1 cellular context compared by ENCODE assay signal in genomic region chr1:31955917-31956736, GRCh38.
A peak's percentile ranks its signal among the peaks of the same experiment; 100 is the strongest.
TF ChIP-seq lines count a peak whose summit lies in the region.

No MANE protein-coding gene starts in this region.

TF ChIP-seq in HepG2, 621 proteins besides CTCF, POLR2A, EP300 and RAD21:
- TF ChIP-seq ZFY (CRISPR knock-in tag; IDR thresholded peaks at IDR 0.05) (peak; percentile 23; the same call in 1 of the 2 replicates), GATA4 (IDR thresholded peaks at IDR 0.05; ENCODE audit: borderline replicate concordance, low read depth) (no peak), SMC3 (IDR thresholded peaks at IDR 0.05; ENCODE audit: low read length) (peak; percentile 21; the same call in 1 of the 2 replicates), SALL1 (CRISPR knock-in tag; IDR thresholded peaks at IDR 0.05) (0 out of 2 replicates have a peak, but pooled peaks have one; percentile 23), XRCC5 (optimal IDR thresholded peaks at IDR 0.05; ENCODE audit: low read length) (peak; percentile 16), ZNF263 (CRISPR knock-in tag; IDR thresholded peaks at IDR 0.05) (no peak), ZNF281 (CRISPR knock-in tag; IDR thresholded peaks at IDR 0.05; ENCODE audit: borderline replicate concordance) (peak; percentile 68; the same call in 1 of the 2 replicates), ZFX (CRISPR knock-in tag; IDR thresholded peaks at IDR 0.05; ENCODE audit: low read depth) (peak; percentile 37; the same call in 1 of the 2 replicates), HMG20A (CRISPR knock-in tag; IDR thresholded peaks at IDR 0.05; ENCODE audit: borderline replicate concordance) (0 out of 2 replicates have a peak, but pooled peaks have one; percentile 13), NFIC (IDR thresholded peaks at IDR 0.05; ENCODE audit: low read length) (no peak), CEBPB (IDR thresholded peaks at IDR 0.05; ENCODE audit: borderline replicate concordance, low read depth, low read length) (peak; percentile 27; the same call in 1 of the 2 replicates), ZNF720 (CRISPR knock-in tag; IDR thresholded peaks at IDR 0.05) (no peak), FOSL2 (CRISPR knock-in tag; IDR thresholded peaks at IDR 0.05) (peak; percentile 78), SAP130 (CRISPR knock-in tag; IDR thresholded peaks at IDR 0.05; ENCODE audit: low read depth) (peak; percentile 34; the same call in 1 of the 2 replicates), UBTF (CRISPR knock-in tag; IDR thresholded peaks at IDR 0.05) (peak; percentile 60; the same call in 1 of the 2 replicates)
